ENCODE assay signal across 10 cellular contexts in the genomic region with DNA sequence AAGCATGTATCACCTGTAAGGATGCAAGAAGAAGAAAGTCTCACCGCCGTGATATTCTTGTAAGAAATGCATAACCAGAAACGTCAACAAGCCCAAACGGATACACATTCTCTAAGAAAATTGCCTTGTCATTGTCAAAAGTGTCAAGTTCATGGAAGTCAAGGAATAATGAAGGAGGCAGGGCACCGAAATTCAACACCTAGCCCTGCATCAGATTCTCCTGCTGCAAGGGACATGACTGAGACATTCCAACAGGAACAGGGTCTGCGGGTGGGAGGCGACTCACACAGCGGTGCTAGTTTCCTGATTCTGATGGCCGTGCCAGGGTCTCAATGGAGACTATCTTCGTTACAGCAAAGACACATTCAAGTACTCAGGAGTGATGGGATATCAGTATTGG. TPM values are rescaled to one million over a fixed set of nuclear protein-coding genes. Genes with fewer than 3 reads are reported as not detected.
A peak's percentile ranks its signal among the peaks of the same experiment; 100 is the strongest.
DNase-seq lines count a peak whose midpoint lies in the region; ATAC-seq and TF ChIP-seq lines count a peak whose summit lies in the region.
"Had no signal": no experiment of that assay in that cellular context is flagged by ENCODE, and none has a peak within 500 bp of the region (broad histone marks: within the 10 kb centered on the region; RNA-seq: fewer than 3 reads in every experiment).

No MANE protein-coding gene starts in this region.

- H3K27me3 ChIP-seq in CD4-positive, alpha-beta memory T cell (ENCODE audit: insufficient read depth, low read length), result no peaks in the 10 kb centered on the region
- H3K27me3 ChIP-seq in HUES6 (ENCODE audit: control insufficient read depth, insufficient read depth, low read length) (no peaks in the 10 kb centered on the region), endodermal cell (ENCODE audit: control insufficient read depth, insufficient read depth, low read length, poor library complexity, severe bottlenecking) (no peaks in the 10 kb centered on the region), neutrophil (no peaks in the 10 kb centered on the region)

- no peak for DNase-seq in CD4-positive, alpha-beta memory T cell
- peak; percentile 86 for DNase-seq in endodermal cell
- DNase-seq in DMS114 treated with DMSO at 0.1 percent for 48 hours (lab: John Stamatoyannopoulos, UW; ENCODE audit: unreplicated experiment), result no peak
- no peak for DNase-seq in progenitor cell of endocrine pancreas (ENCODE audit: low spot score, unreplicated experiment)
- no peak for DNase-seq in kidney tubule cell (ENCODE audit: low spot score)

- no peaks in the 10 kb centered on the region for H3K36me3 ChIP-seq in CD4-positive, alpha-beta memory T cell (ENCODE audit: insufficient read depth, low read length)
- H3K36me3 ChIP-seq in HUES6 (ENCODE audit: control insufficient read depth, insufficient read depth, low read length) (no peaks in the 10 kb centered on the region), endodermal cell (ENCODE audit: control insufficient read depth, insufficient read depth, low read length) (no peaks in the 10 kb centered on the region), neutrophil (peaks cover 7% of the 10 kb centered on the region)

- ATAC-seq in HG03442 (IDR thresholded peaks at IDR 0.05; ENCODE audit: unreplicated experiment), result no peak
- ATAC-seq: esophagus mucosa, SK-N-SH treated with all-trans-retinoic acid at 6 μM for 48 hours had no signal

- no peak for TF ChIP-seq CTCF in endodermal cell (conservative IDR thresholded peaks at IDR 0.05)
- no peak for TF ChIP-seq CTCF in neutrophil (IDR thresholded peaks at IDR 0.05)
- no peak for TF ChIP-seq CTCF in progenitor cell of endocrine pancreas (IDR thresholded peaks at IDR 0.05; ENCODE audit: unreplicated experiment)

- H3K27ac ChIP-seq in CD4-positive, alpha-beta memory T cell (ENCODE audit: low read depth, low read length), result no peak overlapping the region
- H3K27ac ChIP-seq in HUES6 (ENCODE audit: low read depth, low read length), result no peak overlapping the region
- H3K27ac ChIP-seq in endodermal cell (ENCODE audit: low read depth, low read length), result no peak overlapping the region
- peak overlapping the region; percentile 86 for H3K27ac ChIP-seq in neutrophil

- H3K9me3 Mint-ChIP-seq in CD4-positive, alpha-beta memory T cell, result no peaks in the 10 kb centered on the region
- H3K9me3 Mint-ChIP-seq in endodermal cell (no peaks in the 10 kb centered on the region), progenitor cell of endocrine pancreas (ENCODE audit: low read depth) (no peaks in the 10 kb centered on the region)

- CTCF ChIA-PET in CD4-positive, alpha-beta memory T cell (lab: Charles Lee; ENCODE audit: partially characterized antibody), result interaction anchor here (1.4 to 1.8 kb wide), 2 partner anchors 14 to 183 kb away, joined by 3 to 6 read pairs; no protein-coding TSS in a partner anchor

- H3K27me3 Mint-ChIP-seq in CD4-positive, alpha-beta memory T cell, result no peaks in the 10 kb centered on the region
- no peaks in the 10 kb centered on the region for H3K27me3 Mint-ChIP-seq in endodermal cell (ENCODE audit: insufficient read depth)
- H3K27me3 Mint-ChIP-seq in progenitor cell of endocrine pancreas, result no peaks in the 10 kb centered on the region

- H3K36me3 Mint-ChIP-seq in CD4-positive, alpha-beta memory T cell, result peaks cover 26 to 51% of the 10 kb centered on the region in 2 donors
- no peaks in the 10 kb centered on the region for H3K36me3 Mint-ChIP-seq in endodermal cell (ENCODE audit: low read depth)
- peaks cover 8% of the 10 kb centered on the region for H3K36me3 Mint-ChIP-seq in progenitor cell of endocrine pancreas (ENCODE audit: insufficient read depth)

- H3K4me1 Mint-ChIP-seq in CD4-positive, alpha-beta memory T cell, result peaks cover 67 to 92% (median 79%) of the 10 kb centered on the region in 4 donors
- H3K4me1 Mint-ChIP-seq in endodermal cell (peaks cover 58% of the 10 kb centered on the region), progenitor cell of endocrine pancreas (ENCODE audit: low read depth) (peaks cover 3% of the 10 kb centered on the region)

- H3K9ac ChIP-seq in HUES6 (ENCODE audit: low read length) (peak overlapping the region; percentile 1), endodermal cell (ENCODE audit: extremely low read depth, low read length, poor library complexity, severe bottlenecking) (no peak overlapping the region)

- peaks cover 89% of the 10 kb centered on the region for H3K4me1 ChIP-seq in CD4-positive, alpha-beta memory T cell (ENCODE audit: insufficient read depth, low read length)
- H3K4me1 ChIP-seq in HUES6 (ENCODE audit: control insufficient read depth, insufficient read depth, low read length) (peaks cover 54% of the 10 kb centered on the region), endodermal cell (ENCODE audit: control insufficient read depth, insufficient read depth, low read length) (peaks cover 7% of the 10 kb centered on the region), neutrophil (ENCODE audit: control insufficient read depth in 1 of 2, insufficient read depth in 1 of 2, low read depth in 1 of 2, low read length in 1 of 2) (peaks cover 78 to 88% of the 10 kb centered on the region in 2 experiments)

- intact Hi-C loops in CD4-positive, alpha-beta memory T cell (cut with micrococcal nuclease), result no loop called here

- peak overlapping the region in 4 of 8 donors; percentile 29 to 89 (median 76) for H3K4me3 Mint-ChIP-seq in CD4-positive, alpha-beta memory T cell
- H3K4me3 Mint-ChIP-seq in endodermal cell, result no peak overlapping the region
- no peak overlapping the region for H3K4me3 Mint-ChIP-seq in progenitor cell of endocrine pancreas (ENCODE audit: low read depth)

- H3K9me3 ChIP-seq in CD4-positive, alpha-beta memory T cell (ENCODE audit: control insufficient read depth in 1 of 2, low read length in 2 of 2), result no peaks in the 10 kb centered on the region
- H3K9me3 ChIP-seq in HUES6 (ENCODE audit: control insufficient read depth, insufficient read depth, low read depth, low read length) (no peaks in the 10 kb centered on the region), endodermal cell (ENCODE audit: control insufficient read depth, low read length) (no peaks in the 10 kb centered on the region), neutrophil (no peaks in the 10 kb centered on the region)

- no peak overlapping the region for H3K4me3 ChIP-seq in CD4-positive, alpha-beta memory T cell (ENCODE audit: low read length in 2 of 2)
- no peak overlapping the region for H3K4me3 ChIP-seq in HUES6 (ENCODE audit: low read depth, low read length)
- no peak overlapping the region for H3K4me3 ChIP-seq in endodermal cell (ENCODE audit: low read length)
- H3K4me3 ChIP-seq in neutrophil (ENCODE audit: low read depth in 1 of 2, low read length in 1 of 2), result peak overlapping the region in 1 of 2 experiments; percentile 58

- 56 to 59% methylated on average over 9 to 10 of the region's 10 CpGs for WGBS in endodermal cell (ENCODE audit: insufficient coverage in 1 of 2, insufficient read length in 1 of 2), 2 experiments

- POLR2A ChIA-PET in CD4-positive, alpha-beta memory T cell (lab: Charles Lee; ENCODE audit: partially characterized antibody), result interaction anchor here (2.1 to 2.4 kb wide), 2 partner anchors 27 to 89 kb away, joined by 7 read pairs; a partner anchor contains a TSS

- peak overlapping the region in 5 of 7 donors; percentile 47 to 94 (median 72) for H3K27ac Mint-ChIP-seq in CD4-positive, alpha-beta memory T cell
- H3K27ac Mint-ChIP-seq in endodermal cell, result peak overlapping the region; percentile 65
- H3K27ac Mint-ChIP-seq in progenitor cell of endocrine pancreas, result no peak overlapping the region

RNA-seq across cellular contexts. Expression of a gene that starts 26.7 kb away (rescaled TPM):
- total RNA-seq in CD4-positive, alpha-beta memory T cell, result 10 to 100 TPM; 66.7 to 70.4 TPM
- 10 to 100 TPM; 72.6 to 87.2 TPM for polyA plus RNA-seq in CD4-positive, alpha-beta memory T cell
- total RNA-seq in endodermal cell (10 to 100 TPM; 17.3 to 24.6 TPM), progenitor cell of endocrine pancreas (14.3 and 19.1 TPM in 2 replicates)
- 9.1 TPM for polyA plus RNA-seq in endodermal cell (2013, experiment 1 of 2)
- polyA plus RNA-seq in endodermal cell (2013, experiment 2 of 2), result 9.0 TPM
